15 cellular contexts compared by ENCODE assay signal in genomic region chr4:75658881-75659280, GRCh38. TPM values are rescaled to one million over a fixed set of nuclear protein-coding genes. Genes with fewer than 3 reads are reported as not detected.
A peak's percentile ranks its signal among the peaks of the same experiment; 100 is the strongest.
DNase-seq lines count a peak whose midpoint lies in the region; ATAC-seq, FAIRE-seq and TF ChIP-seq lines count a peak whose summit lies in the region.
"Had no signal": no experiment of that assay in that cellular context is flagged by ENCODE, and none has a peak within 500 bp of the region (broad histone marks: within the 10 kb centered on the region; RNA-seq: fewer than 3 reads in every experiment).

No MANE protein-coding gene starts in this region.

- peaks cover 43% of the 10 kb centered on the region for H3K4me1 Mint-ChIP-seq in activated T-helper 17 cell treated with anti-CD3 and anti-CD28 coated beads, Interleukin-2, amount 50 U/mL, for 72 hours

- no peaks in the 10 kb centered on the region for H3K9me3 Mint-ChIP-seq in activated T-helper 17 cell treated with anti-CD3 and anti-CD28 coated beads, Interleukin-2, amount 50 U/mL, for 72 hours
- H3K9me3 Mint-ChIP-seq: central memory CD8-positive, alpha-beta T cell had no signal

- H3K4me3 Mint-ChIP-seq in activated T-helper 17 cell treated with anti-CD3 and anti-CD28 coated beads, Interleukin-2, amount 50 U/mL, for 72 hours, result no peak overlapping the region
- H3K4me3 Mint-ChIP-seq: central memory CD8-positive, alpha-beta T cell had no signal

- TF ChIP-seq RAD21 in A549 (conservative IDR thresholded peaks at IDR 0.05 in 1 of 2, IDR thresholded peaks at IDR 0.05 in 1 of 2), result no peak

- no peak overlapping the region for H3K27ac ChIP-seq in A549

- no peaks in the 10 kb centered on the region for H3K9me3 ChIP-seq in A549

- H3K27me3 Mint-ChIP-seq in activated T-helper 17 cell treated with anti-CD3 and anti-CD28 coated beads, Interleukin-2, amount 50 U/mL, for 72 hours, result no peaks in the 10 kb centered on the region
- H3K27me3 Mint-ChIP-seq: central memory CD8-positive, alpha-beta T cell had no signal

- POLR2A ChIA-PET in A549 (lab: Yijun Ruan, JAX), result no interaction called here

- DNase-seq in A549 (ENCODE audit: low read depth in 1 of 2, low spot score in 1 of 2) (peak in 1 of 2 experiments; percentile 3), GM12891 (ENCODE audit: insufficient read length, low spot score) (no peak), fibroblast of villous mesenchyme (ENCODE audit: low read depth) (peak; percentile 54), middle frontal gyrus (ENCODE audit: extremely low spot score, low spot score) (no peak), cerebellum (ENCODE audit: low spot score) (no peak)
- DNase-seq: activated T-cell treated with anti-CD3 and anti-CD28 coated beads for 4 hours; islet precursor cell; NCI-H1436; NCI-H526; stimulated activated naive CD8-positive, alpha-beta T cell treated with anti-CD3 and anti-CD28 coated beads, Interleukin-15, Interleukin-2, amounts not matched to agents 100 U/mL and 50 U/mL, for 24 hours had no signal

- ATAC-seq in A549 (no peak), GM19455 (IDR thresholded peaks at IDR 0.05; ENCODE audit: unreplicated experiment) (no peak), GM18519 (IDR thresholded peaks at IDR 0.05; ENCODE audit: low FRiP score, unreplicated experiment) (no peak)
- ATAC-seq in activated T-helper 17 cell treated with anti-CD3 and anti-CD28 coated beads, Interleukin-2, amount 50 U/mL, for 72 hours (replicated peaks), result no peak
- ATAC-seq: stimulated activated naive CD8-positive, alpha-beta T cell treated with anti-CD3 and anti-CD28 coated beads, Interleukin-15, Interleukin-2, amounts not matched to agents 100 U/mL and 50 U/mL, for 24 hours had no signal

- H3K4me1 ChIP-seq in A549, result peaks cover 25% of the 10 kb centered on the region; the same call in 2 of the 3 replicates

- WGBS in A549 (ENCODE audit: missing lambda C conversion rate), result 81% methylated on average over 4 of the region's 4 CpGs

- FAIRE-seq in A549 (lab: Jason Lieb, UNC) (no peak), GM12891 (lab: Jason Lieb, UNC) (no peak)

- peak overlapping the region; percentile 51 for H3K27ac Mint-ChIP-seq in activated T-helper 17 cell treated with anti-CD3 and anti-CD28 coated beads, Interleukin-2, amount 50 U/mL, for 72 hours

- TF ChIP-seq POLR2A in A549 (IDR thresholded peaks at IDR 0.05; ENCODE audit: low read length) (no peak), GM12891 (IDR thresholded peaks at IDR 0.05; ENCODE audit: low read depth, low read length) (no peak)

- H3K4me3 ChIP-seq in A549 (no peak overlapping the region), fibroblast of villous mesenchyme (ENCODE audit: low read depth, low read length) (no peak overlapping the region)

- CTCF ChIA-PET in A549 (lab: Yijun Ruan, JAX), result interaction anchor here (0.7 kb wide), 1 partner anchor 39 kb away, joined by 4 read pairs; no protein-coding TSS in a partner anchor

- TF ChIP-seq CTCF in A549 (IDR thresholded peaks at IDR 0.05) (no peak), fibroblast of villous mesenchyme (IDR thresholded peaks at IDR 0.05; ENCODE audit: insufficient read depth, low read depth, low read length) (no peak)

- 0 out of 3 replicates have a peak overlapping the region, but pooled peaks have one; percentile 19 for H3K4me2 ChIP-seq in A549

- H3K36me3 Mint-ChIP-seq in activated T-helper 17 cell treated with anti-CD3 and anti-CD28 coated beads, Interleukin-2, amount 50 U/mL, for 72 hours (ENCODE audit: low read depth), result peaks cover 93% of the 10 kb centered on the region

- TF ChIP-seq EP300 in A549 (IDR thresholded peaks at IDR 0.05), result no peak

TF ChIP-seq in A549, 52 proteins besides CTCF, POLR2A, EP300 and RAD21:
- TF ChIP-seq CBX2 (IDR thresholded peaks at IDR 0.05; ENCODE audit: borderline replicate concordance, low read depth) (no peak), FOSL2 (IDR thresholded peaks at IDR 0.05) (no peak), FOSL2 (CRISPR knock-in tag; IDR thresholded peaks at IDR 0.05) (0 out of 2 replicates have a peak, but pooled peaks have one; percentile 16), NR3C1 (IDR thresholded peaks at IDR 0.05) (no peak)

TF ChIP-seq in GM12891, 5 proteins besides CTCF, POLR2A, EP300 and RAD21:
- TF ChIP-seq TAF1 (IDR thresholded peaks at IDR 0.05; ENCODE audit: low read depth, low read length) (no peak), SPI1 (IDR thresholded peaks at IDR 0.05; ENCODE audit: low read depth, low read length) (peak; percentile 66; the same call in 1 of the 2 replicates), PAX5 (IDR thresholded peaks at IDR 0.05; ENCODE audit: insufficient read depth, low read length, severe bottlenecking) (no peak), POU2F2 (IDR thresholded peaks at IDR 0.05; ENCODE audit: low read depth, low read length) (no peak), POLR2AphosphoS5 (IDR thresholded peaks at IDR 0.05; ENCODE audit: low read depth, low read length) (no peak)

RNA-seq across cellular contexts. Expression of gene G3BP2, which starts 14.3 kb away (rescaled TPM):
- polyA plus RNA-seq in A549 (2011; rRNA removed) (148 and 179 TPM in 2 replicates), A549 (2017; fragmentation: RNase III; extraction: RNeasy Plus Mini Kit Qiagen cat#74134 plus additional on column Dnase treatment) (142 to 159 TPM (median 158 TPM) in 3 replicates)
- polyA plus RNA-seq in A549 (2012; cell fraction: cytosol; rRNA removed), result 28.9 and 32.7 TPM in 2 replicates
- polyA plus RNA-seq in A549 (2012; cell fraction: nucleus; rRNA removed), result 19.4 and 35.2 TPM in 2 replicates
- 59.4 and 64.1 TPM in 2 replicates for polyA minus RNA-seq in A549 (2011; rRNA and poly(A)+ RNA removed)
- 67.6 TPM for polyA plus RNA-seq in GM12891 (2012; ENCODE audit: low read depth, missing spikeins)
- 100 to 1,000 TPM; 128 to 172 TPM for total RNA-seq in activated T-helper 17 cell treated with anti-CD3 and anti-CD28 coated beads, Interleukin-2, amount 50 U/mL, for 72 hours
- total RNA-seq in fibroblast of villous mesenchyme (139 and 209 TPM in 2 replicates), cerebellum (186 TPM)

RNA-seq across cellular contexts. Expression of gene CDKL2, which starts 28.6 kb away (rescaled TPM):
- polyA plus RNA-seq in A549 (2011; rRNA removed) (2.1 TPM in 2 replicates), A549 (2017; fragmentation: RNase III; extraction: RNeasy Plus Mini Kit Qiagen cat#74134 plus additional on column Dnase treatment) (0.84 to 1.00 TPM (median 0.88 TPM) in 3 replicates)
- polyA plus RNA-seq in A549 (2012; cell fraction: cytosol; rRNA removed), result 0.83 and 1.0 TPM in 2 replicates
- 0.84 and 1.3 TPM in 2 replicates for polyA plus RNA-seq in A549 (2012; cell fraction: nucleus; rRNA removed)
- polyA minus RNA-seq in A549 (2011; rRNA and poly(A)+ RNA removed), result 2.1 and 3.6 TPM in 2 replicates
- 0.09 TPM for polyA plus RNA-seq in GM12891 (2012; ENCODE audit: low read depth, missing spikeins)
- total RNA-seq in activated T-helper 17 cell treated with anti-CD3 and anti-CD28 coated beads, Interleukin-2, amount 50 U/mL, for 72 hours, result 1 to 10 TPM; 2.4 TPM
- total RNA-seq in fibroblast of villous mesenchyme (0.32 and 1.3 TPM in 2 replicates), cerebellum (34.6 TPM)
- total RNA-seq: G401 had no signal

Comparison
In these comparisons a context has a peak if more than half of its experiments do, and no peak if none do; other contexts are left out.
1. RNA of gene CDKL2, which starts 28.6 kb away (total RNA-seq): 34.6 TPM in cerebellum (single experiment); 2.4 TPM in activated T-helper 17 cell treated with anti-CD3 and anti-CD28 coated beads, Interleukin-2, amount 50 U/mL, for 72 hours and 0.32 to 1.3 TPM in fibroblast of villous mesenchyme; every median in the first group is over 10 times any median in the second.